13 cellular contexts compared by ENCODE assay signal in the genomic region with DNA sequence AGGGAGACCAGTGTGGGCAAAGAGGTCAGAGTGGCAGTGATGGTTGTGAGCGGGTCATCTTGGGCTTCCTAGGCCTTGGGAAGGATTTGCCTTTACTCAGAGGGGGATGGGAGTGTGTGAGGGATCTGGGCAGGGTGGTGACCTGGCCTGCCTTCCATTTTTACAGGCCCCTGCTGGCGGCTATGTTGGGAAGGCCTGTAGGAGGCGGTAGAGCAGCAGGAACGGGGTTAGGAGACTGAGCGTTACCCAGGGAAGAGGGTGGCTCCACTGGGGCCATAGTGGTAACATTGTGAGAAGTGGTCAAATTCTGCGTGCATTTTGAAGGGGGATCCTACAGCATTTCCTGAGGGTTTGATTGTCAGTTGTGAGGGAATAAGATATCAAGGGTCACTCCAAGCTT.
DNase-seq lines count a peak whose midpoint lies in the region; ATAC-seq and TF ChIP-seq lines count a peak whose summit lies in the region.
"Had no signal": no experiment of that assay in that cellular context is flagged by ENCODE, and none has a peak within 500 bp of the region (broad histone marks: within the 10 kb centered on the region; RNA-seq: fewer than 3 reads in every experiment).

No MANE protein-coding gene starts in this region.

- H3K27ac ChIP-seq in VCaP = no peak overlapping the region
- H3K27ac ChIP-seq: gastroesophageal sphincter, transverse colon had no signal

- H3K36me3 ChIP-seq in Caco-2 (ENCODE audit: control insufficient read depth, insufficient read depth, low read length) = no peaks in the 10 kb centered on the region; the same call in 1 of the 2 replicates
- no peaks in the 10 kb centered on the region for H3K36me3 ChIP-seq in HAP-1 (replicated peaks)
- H3K36me3 ChIP-seq: transverse colon had no signal

- H3K4me1 ChIP-seq in Caco-2 = no peaks in the 10 kb centered on the region
- peaks cover 4% of the 10 kb centered on the region; the same call in 1 of the 2 replicates for H3K4me1 ChIP-seq in HAP-1
- H3K4me1 ChIP-seq: transverse colon had no signal

- H3K4me1 Mint-ChIP-seq in Caco-2 (ENCODE audit: low read depth, unreplicated experiment) (no peaks in the 10 kb centered on the region), HFFc6 (ENCODE audit: low read depth) (no peaks in the 10 kb centered on the region)

- no peak overlapping the region for H3K4me3 Mint-ChIP-seq in Caco-2 (ENCODE audit: unreplicated experiment)
- no peak overlapping the region for H3K4me3 Mint-ChIP-seq in HFFc6

- BruUV-seq in Caco-2 (replicated peaks; lab: Mats Ljungman, UMichigan) = no TSS peak

- no peaks in the 10 kb centered on the region for H3K27me3 ChIP-seq in Caco-2 (replicated peaks; ENCODE audit: control insufficient read depth, insufficient read depth, low read length)
- H3K27me3 ChIP-seq in HAP-1 (ENCODE audit: low read depth) = no peaks in the 10 kb centered on the region
- H3K27me3 ChIP-seq: gastroesophageal sphincter, transverse colon had no signal

- no peak overlapping the region for H3K4me3 ChIP-seq in Caco-2 (ENCODE audit: low read depth, low read length)
- H3K4me3 ChIP-seq in HFF-Myc (replicated peaks; ENCODE audit: low read depth, low read length) = no peak overlapping the region
- no peak overlapping the region for H3K4me3 ChIP-seq in HAP-1
- H3K4me3 ChIP-seq: gastroesophageal sphincter, transverse colon had no signal

- CTCF ChIA-PET in Caco-2 (lab: Charles Lee) = no interaction called here

- ATAC-seq in HG03039 (IDR thresholded peaks at IDR 0.05; ENCODE audit: unreplicated experiment) = no peak
- ATAC-seq: gastroesophageal sphincter had no signal

- intact Hi-C loops in Caco-2 (cut with micrococcal nuclease; ENCODE audit: unreplicated experiment) = no loop called here

- H3K27ac Mint-ChIP-seq in Caco-2 (ENCODE audit: unreplicated experiment) (peak overlapping the region; percentile 14), HFFc6 (no peak overlapping the region)

- H3K27me3 Mint-ChIP-seq in Caco-2 (ENCODE audit: insufficient read depth, unreplicated experiment) = no peaks in the 10 kb centered on the region
- peaks cover 20% of the 10 kb centered on the region for H3K27me3 Mint-ChIP-seq in HFFc6 (ENCODE audit: insufficient read depth)

- no peaks in the 10 kb centered on the region for H3K9me3 ChIP-seq in Caco-2
- no peaks in the 10 kb centered on the region for H3K9me3 ChIP-seq in HAP-1
- H3K9me3 ChIP-seq: gastroesophageal sphincter, transverse colon had no signal

- TF ChIP-seq CTCF in Caco-2 (IDR thresholded peaks at IDR 0.05; ENCODE audit: insufficient read depth in 1 of 2, low read depth in 1 of 2, low read length in 1 of 2, severe bottlenecking in 1 of 2, unreplicated experiment in 1 of 2) = no peak
- TF ChIP-seq CTCF in HFF-Myc (IDR thresholded peaks at IDR 0.05; ENCODE audit: low read depth, low read length, missing control alignments) = peak; percentile 15
- TF ChIP-seq CTCF in VCaP (conservative IDR thresholded peaks at IDR 0.05) = 0 out of 2 replicates have a peak, but pooled peaks have one; percentile 6
- no peak; the same call in 1 of the 2 replicates for TF ChIP-seq CTCF in HFFc6 (IDR thresholded peaks at IDR 0.05)

- no peak for DNase-seq in Caco-2
- no peak for DNase-seq in HFF-Myc (ENCODE audit: extremely low read depth, low read depth)
- DNase-seq in iPS-NIHi11 (ENCODE audit: low spot score) = peak; percentile 77
- DNase-seq in HAP-1 (ENCODE audit: low spot score in 2 of 2) = no peak
- DNase-seq in NCI-H1105 (lab: John Stamatoyannopoulos, UW) = no peak
- no peak for DNase-seq in HFFc6
- DNase-seq: activated T-cell treated with anti-CD3 and anti-CD28 coated beads, Interleukin-2, amount 50 U/mL, for 48 hours; SHP77; stimulated activated CD4-positive, alpha-beta T cell treated with anti-CD3 and anti-CD28 coated beads, Interleukin-4, amount 100 ng/mL, for 24 hours; transverse colon had no signal

- H3K9me3 Mint-ChIP-seq in Caco-2 (ENCODE audit: unreplicated experiment) (no peaks in the 10 kb centered on the region), HFFc6 (no peaks in the 10 kb centered on the region)

- in situ Hi-C loops in HAP-1 (cut with MboI; ENCODE audit: low sequenced_read_pairs) = no loop called here

- POLR2A ChIA-PET in Caco-2 (lab: Charles Lee) = no interaction called here

- peaks cover 9% of the 10 kb centered on the region for H3K36me3 Mint-ChIP-seq in Caco-2 (ENCODE audit: insufficient read depth, unreplicated experiment)
- no peaks in the 10 kb centered on the region for H3K36me3 Mint-ChIP-seq in HFFc6 (ENCODE audit: low read depth)

Comparison
In these comparisons a context has a peak if more than half of its experiments do, and no peak if none do; other contexts are left out.
1. CTCF ChIP-seq: peak in HFF-Myc (single experiment) and VCaP (single experiment); none in Caco-2 (0 of 2) and HFFc6 (single experiment).